ENCODE assay signal across 10 cellular contexts in the genomic region with DNA sequence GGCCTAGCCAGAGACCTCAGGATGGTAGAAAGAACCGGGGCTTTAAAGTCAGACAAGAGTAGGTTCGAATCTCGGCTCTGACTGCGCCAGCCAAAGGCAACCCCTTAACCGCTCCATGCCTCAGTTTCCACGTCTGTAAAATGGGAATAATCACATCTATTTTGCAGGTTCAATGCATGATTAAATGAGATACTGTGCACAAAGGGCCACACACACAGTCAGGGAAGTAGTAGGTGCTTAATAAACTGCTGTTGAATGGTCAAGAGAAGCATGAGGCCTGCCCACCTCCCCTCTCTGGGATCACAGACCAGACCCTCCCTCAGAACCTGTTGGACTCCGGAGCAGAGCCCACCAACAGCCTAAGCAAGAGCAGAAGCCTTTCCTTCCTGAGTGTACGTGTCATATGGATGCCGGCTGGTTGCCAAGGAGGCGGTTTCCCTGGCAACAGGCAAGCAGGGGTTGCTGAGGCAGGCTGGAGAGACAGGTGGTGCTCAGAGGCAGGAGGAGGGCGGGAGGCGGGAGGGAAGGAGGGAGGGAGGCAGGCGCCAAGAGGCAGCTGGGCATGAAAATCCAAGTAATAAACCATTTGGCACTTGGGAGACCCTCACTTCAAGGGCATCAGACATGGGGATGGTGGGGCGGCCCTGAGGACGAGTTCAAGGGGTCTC. TPM values are rescaled to one million over a fixed set of nuclear protein-coding genes. Genes with fewer than 3 reads are reported as not detected.
DNase-seq lines count a peak whose midpoint lies in the region; ATAC-seq and TF ChIP-seq lines count a peak whose summit lies in the region.
"Had no signal": no experiment of that assay in that cellular context is flagged by ENCODE, and none has a peak within 500 bp of the region (broad histone marks: within the 10 kb centered on the region; RNA-seq: fewer than 3 reads in every experiment).

No MANE protein-coding gene starts in this region.

- no peak for TF ChIP-seq EP300 in gastroesophageal sphincter (IDR thresholded peaks at IDR 0.05)

- intact Hi-C loops in psoas muscle (cut with DNase I), result no loop called here

- H3K4me1 ChIP-seq in gastroesophageal sphincter (no peaks in the 10 kb centered on the region), psoas muscle (no peaks in the 10 kb centered on the region)
- H3K4me1 ChIP-seq: SJSA1 had no signal

- no peak overlapping the region for H3K4me3 ChIP-seq in gastroesophageal sphincter
- no peak overlapping the region for H3K4me3 ChIP-seq in psoas muscle
- H3K4me3 ChIP-seq: SJSA1 had no signal

- peak; percentile 97 for DNase-seq in G401 (ENCODE audit: low spot score)
- DNase-seq in NCI-H2081 (lab: John Stamatoyannopoulos, UW), result peak; percentile 74 to 80
- DNase-seq in SK-N-DZ (ENCODE audit: low spot score), result peak; percentile 94
- peak; percentile 34 for DNase-seq in myocyte (ENCODE audit: low read depth)
- DNase-seq in stimulated activated CD8-positive, alpha-beta memory T cell treated with anti-CD3 and anti-CD28 coated beads, Interleukin-4, amount 100 ng/mL, for 48 hours, result no peak
- no peak for DNase-seq in T-helper 9 cell
- DNase-seq in psoas muscle, result no peak

- no peaks in the 10 kb centered on the region for H3K36me3 ChIP-seq in gastroesophageal sphincter
- H3K36me3 ChIP-seq in psoas muscle (ENCODE audit: insufficient read depth in 1 of 2, low read depth in 1 of 2), result no peaks in the 10 kb centered on the region
- H3K36me3 ChIP-seq: SJSA1 had no signal

- H3K27me3 ChIP-seq in gastroesophageal sphincter, result no peaks in the 10 kb centered on the region
- H3K27me3 ChIP-seq in psoas muscle (ENCODE audit: insufficient read depth in 3 of 3, low read length in 2 of 3), result peaks cover 0 to 5% (median 0%) of the 10 kb centered on the region in 3 donors
- H3K27me3 ChIP-seq: SJSA1 had no signal

- no peak overlapping the region for H3K27ac ChIP-seq in gastroesophageal sphincter
- H3K27ac ChIP-seq in psoas muscle, result no peak overlapping the region
- H3K27ac ChIP-seq: SJSA1 had no signal

- TF ChIP-seq POLR2A in gastroesophageal sphincter (IDR thresholded peaks at IDR 0.05), result no peak

- H3K9me3 ChIP-seq in gastroesophageal sphincter, result no peaks in the 10 kb centered on the region
- H3K9me3 ChIP-seq in psoas muscle, result no peaks in the 10 kb centered on the region
- H3K9me3 ChIP-seq: SJSA1 had no signal

- in situ Hi-C loops in G401 (cut with HindIII; ENCODE audit: low sequenced_read_pairs), result no loop called here

- no peak for ATAC-seq in gastroesophageal sphincter
- ATAC-seq in psoas muscle, result no peak

- WGBS in gastroesophageal sphincter (ENCODE audit: low coverage in 1 of 2), 2 donors, result 84 to 90% methylated on average over 4 to 10 of the region's 15 CpGs
- WGBS in psoas muscle, 3 donors, result 64 to 68% (median 65%) methylated on average over 15 of the region's 15 CpGs

- TF ChIP-seq CTCF in gastroesophageal sphincter (IDR thresholded peaks at IDR 0.05), result no peak
- no peak for TF ChIP-seq CTCF in psoas muscle (IDR thresholded peaks at IDR 0.05)

RNA-seq across cellular contexts. Expression of a gene that starts 43.9 kb away (rescaled TPM):
- total RNA-seq in G401 (2014; rRNA removed; shearing (Covaris generic)), result 0.47 and 1.2 TPM in 2 replicates
- 0.15 and 0.65 TPM in 2 replicates for polyA plus RNA-seq in SK-N-DZ (2014; cell fraction: cytosol; rRNA removed)
- 0.33 and 0.42 TPM in 2 replicates for polyA plus RNA-seq in SK-N-DZ (2014; cell fraction: nucleus; rRNA removed)
- total RNA-seq in myocyte (not detected in 2 replicates), gastroesophageal sphincter (1 to 10 TPM; 1.2 to 3.4 (median 2.7) TPM), psoas muscle (1 to 10 TPM in 1 of 4 donors, under 1 TPM in 3; 0.30 to 1.1 (median 0.53) TPM)
- polyA plus RNA-seq in myocyte (2012), result not detected
- polyA plus RNA-seq in psoas muscle, result under 1 TPM; 0.08 to 0.16 (median 0.16) TPM
- total RNA-seq: pulmonary artery endothelial cell, SJSA1 had no signal

Comparison
In these comparisons a context has a peak if more than half of its experiments do, and no peak if none do; other contexts are left out.
1. DNase-seq: peak in G401 (single experiment), NCI-H2081 (2 of 2), SK-N-DZ (single experiment) and myocyte (single experiment); none in stimulated activated CD8-positive, alpha-beta memory T cell treated with anti-CD3 and anti-CD28 coated beads, Interleukin-4, amount 100 ng/mL, for 48 hours (single experiment), T-helper 9 cell (single experiment) and psoas muscle (0 of 2).